ENCODE assay signal across 11 cellular contexts in genomic region chr15:89118481-89118989, GRCh38. TPM values are rescaled to one million over a fixed set of nuclear protein-coding genes. Genes with fewer than 3 reads are reported as not detected.
DNase-seq lines count a peak whose midpoint lies in the region; ATAC-seq and TF ChIP-seq lines count a peak whose summit lies in the region.
"Had no signal": no experiment of that assay in that cellular context is flagged by ENCODE, and none has a peak within 500 bp of the region (broad histone marks: within the 10 kb centered on the region; RNA-seq: fewer than 3 reads in every experiment).

No MANE protein-coding gene starts in this region.

- intact Hi-C loops in body of pancreas (cut with DNase I), result no loop called here
- intact Hi-C loops in lower lobe of right lung (cut with DNase I), result no loop called here
- intact Hi-C loops in tibial artery (cut with DNase I; ENCODE audit: low total_unique reads), result no loop called here

- TF ChIP-seq CTCF in body of pancreas (IDR thresholded peaks at IDR 0.05) (no peak), lower lobe of right lung (IDR thresholded peaks at IDR 0.05) (no peak), tibial artery (IDR thresholded peaks at IDR 0.05) (no peak)

- H3K36me3 Mint-ChIP-seq in activated naive CD8-positive, alpha-beta T cell treated with anti-CD3 and anti-CD28 coated beads, Interleukin-2, amount 50 U/mL, for 24 hours (ENCODE audit: low read depth), result peaks cover 43% of the 10 kb centered on the region
- peaks cover 21% of the 10 kb centered on the region for H3K36me3 Mint-ChIP-seq in activated naive CD8-positive, alpha-beta T cell treated with anti-CD3 and anti-CD28 coated beads for 36 hours

- peak overlapping the region; percentile 21 for H3K27ac Mint-ChIP-seq in activated naive CD8-positive, alpha-beta T cell treated with anti-CD3 and anti-CD28 coated beads, Interleukin-2, amount 50 U/mL, for 24 hours
- no peak overlapping the region for H3K27ac Mint-ChIP-seq in activated naive CD8-positive, alpha-beta T cell treated with anti-CD3 and anti-CD28 coated beads for 36 hours

- H3K9me3 ChIP-seq in body of pancreas (no peaks in the 10 kb centered on the region), lower lobe of right lung (no peaks in the 10 kb centered on the region), tibial artery (no peaks in the 10 kb centered on the region)

- H3K27me3 ChIP-seq in body of pancreas, result no peaks in the 10 kb centered on the region
- no peaks in the 10 kb centered on the region for H3K27me3 ChIP-seq in lower lobe of right lung (ENCODE audit: low read depth)
- no peaks in the 10 kb centered on the region for H3K27me3 ChIP-seq in tibial artery

- no peaks in the 10 kb centered on the region for H3K9me3 Mint-ChIP-seq in activated naive CD8-positive, alpha-beta T cell treated with anti-CD3 and anti-CD28 coated beads, Interleukin-2, amount 50 U/mL, for 24 hours
- no peaks in the 10 kb centered on the region for H3K9me3 Mint-ChIP-seq in activated naive CD8-positive, alpha-beta T cell treated with anti-CD3 and anti-CD28 coated beads for 36 hours

- H3K4me3 Mint-ChIP-seq in activated naive CD8-positive, alpha-beta T cell treated with anti-CD3 and anti-CD28 coated beads, Interleukin-2, amount 50 U/mL, for 24 hours, result no peak overlapping the region
- no peak overlapping the region for H3K4me3 Mint-ChIP-seq in activated naive CD8-positive, alpha-beta T cell treated with anti-CD3 and anti-CD28 coated beads for 36 hours

- ATAC-seq in activated naive CD8-positive, alpha-beta T cell treated with anti-CD3 and anti-CD28 coated beads, Interleukin-2, amount 50 U/mL, for 24 hours, result no peak
- no peak for ATAC-seq in body of pancreas
- ATAC-seq in lower lobe of right lung, result no peak
- ATAC-seq in HG02763 (IDR thresholded peaks at IDR 0.05; ENCODE audit: unreplicated experiment), result no peak

- peaks cover 16% of the 10 kb centered on the region for H3K4me1 Mint-ChIP-seq in activated naive CD8-positive, alpha-beta T cell treated with anti-CD3 and anti-CD28 coated beads, Interleukin-2, amount 50 U/mL, for 24 hours
- peaks cover 3% of the 10 kb centered on the region for H3K4me1 Mint-ChIP-seq in activated naive CD8-positive, alpha-beta T cell treated with anti-CD3 and anti-CD28 coated beads for 36 hours

- H3K27me3 Mint-ChIP-seq in activated naive CD8-positive, alpha-beta T cell treated with anti-CD3 and anti-CD28 coated beads, Interleukin-2, amount 50 U/mL, for 24 hours, result no peaks in the 10 kb centered on the region
- no peaks in the 10 kb centered on the region for H3K27me3 Mint-ChIP-seq in activated naive CD8-positive, alpha-beta T cell treated with anti-CD3 and anti-CD28 coated beads for 36 hours

- DNase-seq in activated naive CD8-positive, alpha-beta T cell treated with anti-CD3 and anti-CD28 coated beads, Interleukin-2, amount 50 U/mL, for 24 hours, result no peak
- no peak for DNase-seq in activated naive CD8-positive, alpha-beta T cell treated with anti-CD3 and anti-CD28 coated beads for 36 hours
- DNase-seq in body of pancreas (no peak), lower lobe of right lung (no peak), tibial artery (no peak), islet precursor cell (no peak), AG08395 (ENCODE audit: low spot score) (no peak)
- DNase-seq: activated CD4-positive, alpha-beta T cell treated with anti-CD3 and anti-CD28 coated beads, Interleukin-2, amount 50 U/mL, for 4 hours; NK-92 treated with Interleukin-12 subunit alpha and Interleukin-12 subunit beta, amount 100 ng/mL, for 24 hours; SW 1271 had no signal

- WGBS in body of pancreas, 2 donors, result 58 to 65% methylated on average over 2 of the region's 2 CpGs

- H3K36me3 ChIP-seq in body of pancreas (replicated peaks in 1 of 2; ENCODE audit: insufficient read depth in 1 of 2, low read depth in 2 of 2), result no peaks in the 10 kb centered on the region
- H3K36me3 ChIP-seq in lower lobe of right lung, result peaks cover 72% of the 10 kb centered on the region
- peaks cover 15 to 29% (median 28%) of the 10 kb centered on the region in 3 donors for H3K36me3 ChIP-seq in tibial artery

- no peak overlapping the region for H3K4me3 ChIP-seq in body of pancreas
- H3K4me3 ChIP-seq in lower lobe of right lung, result no peak overlapping the region
- no peak overlapping the region for H3K4me3 ChIP-seq in tibial artery

- H3K27ac ChIP-seq in body of pancreas, result peak overlapping the region; percentile 79 to 98 (median 93)
- peak overlapping the region; percentile 79 for H3K27ac ChIP-seq in lower lobe of right lung
- H3K27ac ChIP-seq in tibial artery, result peak overlapping the region; percentile 83 to 98

- no peak for TF ChIP-seq POLR2A in body of pancreas (IDR thresholded peaks at IDR 0.05)

- H3K4me1 ChIP-seq in body of pancreas (peaks cover 99% of the 10 kb centered on the region), lower lobe of right lung (peaks cover 70% of the 10 kb centered on the region), tibial artery (peaks cover 0 to 100% (median 79%) of the 10 kb centered on the region in 4 donors)

RNA-seq across cellular contexts. Expression of gene ABHD2, which starts 30.3 kb away (rescaled TPM):
- total RNA-seq in activated naive CD8-positive, alpha-beta T cell treated with anti-CD3 and anti-CD28 coated beads for 36 hours, result 10 to 100 TPM; 47.6 to 49.2 TPM
- 100 to 1,000 TPM in 1 of 2 donors, 10 to 100 TPM in 1; 50.8 to 136 TPM for total RNA-seq in body of pancreas
- total RNA-seq in lower lobe of right lung, result 202 TPM
